Comparison of ENCODE assay signal across 10 cellular contexts in genomic region chr3:41955192-41955591, GRCh38.
"Had no signal": no experiment of that assay in that cellular context is flagged by ENCODE, and none has a peak within 500 bp of the region (broad histone marks: within the 10 kb centered on the region; RNA-seq: fewer than 3 reads in every experiment).

No MANE protein-coding gene starts in this region.

- H3K9me3 ChIP-seq: HAP-1 had no signal

- ATAC-seq: GM23338, HCT116 had no signal

- DNase-seq: GM23248, GOT3, H7, H9, HCEC 1CT, HFFc6 had no signal

- H3K4me2 ChIP-seq: GM23338 had no signal

- H3K9me3 Mint-ChIP-seq: GM23338, H9, HFFc6 had no signal

- FAIRE-seq: H54 had no signal

- H3K9ac ChIP-seq: GM23248 had no signal

- H3K27ac ChIP-seq: GM23248 had no signal

- H3K4me3 Mint-ChIP-seq: GM23338, H9, HFFc6 had no signal

- H3K27ac Mint-ChIP-seq: GM23338, HFFc6 had no signal

- H2AFZ ChIP-seq: GM23248, GM23338 had no signal

- H3K4me1 Mint-ChIP-seq: GM23338 had no signal

- H3K4me3 ChIP-seq: GM23248, GM23338, HAP-1 had no signal
